23 cellular contexts compared by ENCODE assay signal in genomic region chr3:4078903-4079302, GRCh38.
DNase-seq lines count a peak whose midpoint lies in the region; ATAC-seq and TF ChIP-seq lines count a peak whose summit lies in the region.
"Had no signal": no experiment of that assay in that cellular context is flagged by ENCODE, and none has a peak within 500 bp of the region (broad histone marks: within the 10 kb centered on the region; RNA-seq: fewer than 3 reads in every experiment).

No MANE protein-coding gene starts in this region.

- peaks cover 8% of the 10 kb centered on the region for H3K9me3 Mint-ChIP-seq in activated CD4-positive, alpha-beta T cell treated with anti-CD3 and anti-CD28 coated beads for 36 hours (ENCODE audit: low read depth)
- H3K9me3 Mint-ChIP-seq in activated CD4-positive, alpha-beta T cell treated with anti-CD3 and anti-CD28 coated beads, Interleukin-2, amount 10 ng/mL, durations not matched to agents 24 days and 14 days, result peaks cover 5% of the 10 kb centered on the region
- H3K9me3 Mint-ChIP-seq: activated T-cell treated with anti-CD3 and anti-CD28 coated beads, Interleukin-2, amount 50 U/mL, for 24 hours had no signal

- no peak overlapping the region for H3K4me3 Mint-ChIP-seq in activated CD4-positive, alpha-beta T cell treated with anti-CD3 and anti-CD28 coated beads for 36 hours
- H3K4me3 Mint-ChIP-seq in activated CD4-positive, alpha-beta T cell treated with anti-CD3 and anti-CD28 coated beads, Interleukin-2, amount 10 ng/mL, durations not matched to agents 24 days and 14 days, result no peak overlapping the region
- H3K4me3 Mint-ChIP-seq: activated naive CD8-positive, alpha-beta T cell treated with anti-CD3 and anti-CD28 coated beads, Interleukin-2, amount 10 ng/mL, durations not matched to agents 7 days and 5 days; activated T-cell treated with anti-CD3 and anti-CD28 coated beads, Interleukin-2, amount 50 U/mL, for 24 hours; naive thymus-derived CD4-positive, alpha-beta T cell had no signal

- POLR2A ChIA-PET in activated CD4-positive, alpha-beta T cell treated with anti-CD3 and anti-CD28 coated beads for 36 hours (lab: Charles Lee), result no interaction called here

- H3K4me1 Mint-ChIP-seq in activated CD4-positive, alpha-beta T cell treated with anti-CD3 and anti-CD28 coated beads for 36 hours, result no peaks in the 10 kb centered on the region
- H3K4me1 Mint-ChIP-seq in activated CD4-positive, alpha-beta T cell treated with anti-CD3 and anti-CD28 coated beads, Interleukin-2, amount 10 ng/mL, durations not matched to agents 24 days and 14 days, result no peaks in the 10 kb centered on the region
- H3K4me1 Mint-ChIP-seq: activated naive CD8-positive, alpha-beta T cell treated with anti-CD3 and anti-CD28 coated beads, Interleukin-2, amount 10 ng/mL, durations not matched to agents 7 days and 5 days; naive thymus-derived CD4-positive, alpha-beta T cell had no signal

- no peaks in the 10 kb centered on the region for H3K27me3 ChIP-seq in right atrium auricular region
- H3K27me3 ChIP-seq: BLaER1 had no signal

- peak; percentile 10 for DNase-seq in activated CD4-positive, alpha-beta T cell treated with anti-CD3 and anti-CD28 coated beads for 36 hours
- no peak for DNase-seq in activated CD4-positive, alpha-beta T cell treated with anti-CD3 and anti-CD28 coated beads, Interleukin-2, amount 10 ng/mL, durations not matched to agents 24 days and 14 days
- DNase-seq in myocyte (ENCODE audit: low read depth) (peak; percentile 1), right atrium auricular region (ENCODE audit: low spot score) (no peak), COLO829 (ENCODE audit: low spot score) (no peak), NCI-H69 (lab: John Stamatoyannopoulos, UW) (no peak)
- DNase-seq: 8988T; activated CD4-positive, alpha-beta T cell treated with anti-CD3 and anti-CD28 coated beads, Interleukin-2, amount 50 U/mL, for 1 hour; activated naive CD8-positive, alpha-beta T cell treated with anti-CD3 and anti-CD28 coated beads, Interleukin-2, amount 10 ng/mL, durations not matched to agents 7 days and 5 days; activated T-cell treated with anti-CD3 and anti-CD28 coated beads, Interleukin-2, amount 50 U/mL, for 24 hours; DMS153; glutamatergic neuron; lower lobe of right lung; naive thymus-derived CD4-positive, alpha-beta T cell; NCI-H2107; NCI-H526 treated with DMSO at 0.1 percent for 48 hours; PC-9; stimulated activated naive CD4-positive, alpha-beta T cell treated with Interleukin-2 at 50 U/mL for 16 hours had no signal

- H3K4me1 ChIP-seq in right atrium auricular region, result no peaks in the 10 kb centered on the region
- H3K4me1 ChIP-seq: BLaER1, lower lobe of right lung had no signal

- no peak overlapping the region for H3K27ac Mint-ChIP-seq in activated CD4-positive, alpha-beta T cell treated with anti-CD3 and anti-CD28 coated beads for 36 hours
- no peak overlapping the region for H3K27ac Mint-ChIP-seq in activated CD4-positive, alpha-beta T cell treated with anti-CD3 and anti-CD28 coated beads, Interleukin-2, amount 10 ng/mL, durations not matched to agents 24 days and 14 days
- H3K27ac Mint-ChIP-seq: activated naive CD8-positive, alpha-beta T cell treated with anti-CD3 and anti-CD28 coated beads, Interleukin-2, amount 10 ng/mL, durations not matched to agents 7 days and 5 days; activated T-cell treated with anti-CD3 and anti-CD28 coated beads, Interleukin-2, amount 50 U/mL, for 24 hours; naive thymus-derived CD4-positive, alpha-beta T cell had no signal

- no peak overlapping the region for H3K4me3 ChIP-seq in right atrium auricular region
- H3K4me3 ChIP-seq: BLaER1, lower lobe of right lung, PC-9, SK-N-MC had no signal

- H3K36me3 Mint-ChIP-seq in activated CD4-positive, alpha-beta T cell treated with anti-CD3 and anti-CD28 coated beads for 36 hours (ENCODE audit: low read depth), result no peaks in the 10 kb centered on the region
- H3K36me3 Mint-ChIP-seq in activated CD4-positive, alpha-beta T cell treated with anti-CD3 and anti-CD28 coated beads, Interleukin-2, amount 10 ng/mL, durations not matched to agents 24 days and 14 days (ENCODE audit: low read depth), result no peaks in the 10 kb centered on the region
- H3K36me3 Mint-ChIP-seq: activated naive CD8-positive, alpha-beta T cell treated with anti-CD3 and anti-CD28 coated beads, Interleukin-2, amount 10 ng/mL, durations not matched to agents 7 days and 5 days had no signal

- intact Hi-C loops in activated CD4-positive, alpha-beta T cell treated with anti-CD3 and anti-CD28 coated beads for 36 hours (cut with DNase I, micrococcal nuclease), result no loop called here
- intact Hi-C loops in activated CD4-positive, alpha-beta T cell treated with anti-CD3 and anti-CD28 coated beads, Interleukin-2, amount 10 ng/mL, durations not matched to agents 24 days and 14 days (cut with micrococcal nuclease), result no loop called here

- CTCF ChIA-PET in activated CD4-positive, alpha-beta T cell treated with anti-CD3 and anti-CD28 coated beads for 36 hours (lab: Charles Lee), result interaction anchor here (0.6 to 0.7 kb wide), 3 partner anchors 211 to 1446 kb away, joined by 3 read pairs; no protein-coding TSS in a partner anchor

- no peak for TF ChIP-seq CTCF in right atrium auricular region (IDR thresholded peaks at IDR 0.05)

- ATAC-seq in activated CD4-positive, alpha-beta T cell treated with anti-CD3 and anti-CD28 coated beads for 36 hours, result peak; percentile 44
- peak; percentile 67 for ATAC-seq in GM21723 (IDR thresholded peaks at IDR 0.05; ENCODE audit: unreplicated experiment)
- peak; percentile 57 for ATAC-seq in HG03060 (IDR thresholded peaks at IDR 0.05; ENCODE audit: low read depth, unreplicated experiment)
- ATAC-seq: HCT116; lower lobe of right lung; naive thymus-derived CD4-positive, alpha-beta T cell had no signal

- H3K36me3 ChIP-seq in right atrium auricular region, result no peaks in the 10 kb centered on the region
- H3K36me3 ChIP-seq: BLaER1, lower lobe of right lung had no signal

- peaks cover 0 to 12% of the 10 kb centered on the region in 2 donors for H3K9me3 ChIP-seq in right atrium auricular region
- H3K9me3 ChIP-seq: BLaER1 had no signal

- H3K27ac ChIP-seq in right atrium auricular region, result no peak overlapping the region
- H3K27ac ChIP-seq: BLaER1, lower lobe of right lung, PC-9, SK-N-MC had no signal

- no peaks in the 10 kb centered on the region for H3K27me3 Mint-ChIP-seq in activated CD4-positive, alpha-beta T cell treated with anti-CD3 and anti-CD28 coated beads for 36 hours
- no peaks in the 10 kb centered on the region for H3K27me3 Mint-ChIP-seq in activated CD4-positive, alpha-beta T cell treated with anti-CD3 and anti-CD28 coated beads, Interleukin-2, amount 10 ng/mL, durations not matched to agents 24 days and 14 days
- H3K27me3 Mint-ChIP-seq: activated naive CD8-positive, alpha-beta T cell treated with anti-CD3 and anti-CD28 coated beads, Interleukin-2, amount 10 ng/mL, durations not matched to agents 7 days and 5 days; activated T-cell treated with anti-CD3 and anti-CD28 coated beads, Interleukin-2, amount 50 U/mL, for 24 hours; naive thymus-derived CD4-positive, alpha-beta T cell had no signal

Comparison
In these comparisons a context has a peak if more than half of its experiments do, and no peak if none do; other contexts are left out.
1. DNase-seq: peak in activated CD4-positive, alpha-beta T cell treated with anti-CD3 and anti-CD28 coated beads for 36 hours (single experiment) and myocyte (single experiment); none in activated CD4-positive, alpha-beta T cell treated with anti-CD3 and anti-CD28 coated beads, Interleukin-2, amount 10 ng/mL, durations not matched to agents 24 days and 14 days (single experiment), right atrium auricular region (single experiment), COLO829 (single experiment) and NCI-H69 (single experiment).
2. Peak in every context shown above with its lines, with median percentiles within 50 percentile points of each other: ATAC-seq.